11 cellular contexts compared by ENCODE assay signal in the genomic region with DNA sequence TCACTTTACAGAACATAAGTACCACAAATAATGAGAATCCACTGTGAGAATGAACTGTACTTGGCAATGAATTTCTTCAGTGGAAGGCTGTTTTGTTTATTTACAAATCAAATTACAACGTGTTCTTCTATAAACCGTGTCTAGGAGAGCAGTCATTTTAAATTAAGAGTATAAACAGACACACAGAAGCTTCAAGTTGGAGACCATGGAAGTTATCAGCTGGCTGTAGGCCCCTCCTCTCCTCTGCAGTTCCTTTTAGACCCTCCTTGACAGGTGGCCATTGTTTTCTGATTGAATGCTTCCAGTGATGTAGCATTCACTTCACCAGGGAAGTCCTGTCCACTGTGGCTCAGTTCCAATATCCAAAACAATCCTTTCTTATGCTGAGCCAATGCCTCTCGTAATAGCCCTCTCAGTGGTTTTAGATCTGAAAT. TPM values are rescaled to one million over a fixed set of nuclear protein-coding genes. Genes with fewer than 3 reads are reported as not detected.
DNase-seq lines count a peak whose midpoint lies in the region; ATAC-seq and TF ChIP-seq lines count a peak whose summit lies in the region.
"Had no signal": no experiment of that assay in that cellular context is flagged by ENCODE, and none has a peak within 500 bp of the region (broad histone marks: within the 10 kb centered on the region; RNA-seq: fewer than 3 reads in every experiment).

No MANE protein-coding gene starts in this region.

- H3K36me3 Mint-ChIP-seq in natural killer cell treated with Interleukin-12 subunit alpha and Interleukin-12 subunit beta and Interleukin-15 and Interleukin-18, amount 100 ng/mL, for 72 hours: no peaks in the 10 kb centered on the region
- H3K36me3 Mint-ChIP-seq in natural killer cell: no peaks in the 10 kb centered on the region
- no peaks in the 10 kb centered on the region for H3K36me3 Mint-ChIP-seq in activated T-helper 17 cell treated with anti-CD3 and anti-CD28 coated beads, Interleukin-2, amount 50 U/mL, for 72 hours (ENCODE audit: low read depth)
- no peaks in the 10 kb centered on the region for H3K36me3 Mint-ChIP-seq in naive thymus-derived CD4-positive, alpha-beta T cell
- H3K36me3 Mint-ChIP-seq in chondrocyte (ENCODE audit: low read depth): no peaks in the 10 kb centered on the region
- H3K36me3 Mint-ChIP-seq: IgD-negative memory B cell had no signal

- intact Hi-C loops in natural killer cell (cut with micrococcal nuclease) (no loop called here), right cardiac atrium (cut with DNase I) (no loop called here)
- intact Hi-C loops in naive thymus-derived CD4-positive, alpha-beta T cell (cut with micrococcal nuclease): no loop called here

- POLR2A ChIA-PET in naive thymus-derived CD4-positive, alpha-beta T cell (lab: Charles Lee): no interaction called here

- H3K4me3 ChIP-seq in right cardiac atrium (ENCODE audit: low read length): no peak overlapping the region
- no peak overlapping the region for H3K4me3 ChIP-seq in naive thymus-derived CD4-positive, alpha-beta T cell (ENCODE audit: low read length)

- peaks cover 3% of the 10 kb centered on the region for H3K4me1 ChIP-seq in right cardiac atrium (ENCODE audit: control insufficient read depth, insufficient read depth, low read length)
- H3K4me1 ChIP-seq in naive thymus-derived CD4-positive, alpha-beta T cell (ENCODE audit: control insufficient read depth in 2 of 2, insufficient read depth in 2 of 2, low read length in 2 of 2): peaks cover 0 to 9% of the 10 kb centered on the region in 2 donors

- no peaks in the 10 kb centered on the region for H3K9me3 Mint-ChIP-seq in natural killer cell treated with Interleukin-12 subunit alpha and Interleukin-12 subunit beta and Interleukin-15 and Interleukin-18, amount 100 ng/mL, for 72 hours
- H3K9me3 Mint-ChIP-seq in natural killer cell (no peaks in the 10 kb centered on the region), chondrocyte (ENCODE audit: low read depth) (no peaks in the 10 kb centered on the region)
- no peaks in the 10 kb centered on the region for H3K9me3 Mint-ChIP-seq in activated T-helper 17 cell treated with anti-CD3 and anti-CD28 coated beads, Interleukin-2, amount 50 U/mL, for 72 hours
- no peaks in the 10 kb centered on the region for H3K9me3 Mint-ChIP-seq in naive thymus-derived CD4-positive, alpha-beta T cell
- H3K9me3 Mint-ChIP-seq: activated T-helper 1 cell treated with anti-CD3 and anti-CD28 coated beads, Interleukin-12 subunit alpha, Interleukin-12 subunit beta, Interleukin-2, Interleukin-4 antibody, amounts not matched to agents 30 ng/mL and 10 ng/mL and 1 ng/mL, durations not matched to agents 14 hours and 24 hours and 36 hours; IgD-negative memory B cell had no signal

- H3K27ac Mint-ChIP-seq in natural killer cell treated with Interleukin-12 subunit alpha and Interleukin-12 subunit beta and Interleukin-15 and Interleukin-18, amount 100 ng/mL, for 72 hours: peak overlapping the region; percentile 93 to 98
- H3K27ac Mint-ChIP-seq in natural killer cell (no peak overlapping the region), chondrocyte (ENCODE audit: unreplicated experiment) (no peak overlapping the region)
- no peak overlapping the region for H3K27ac Mint-ChIP-seq in activated T-helper 17 cell treated with anti-CD3 and anti-CD28 coated beads, Interleukin-2, amount 50 U/mL, for 72 hours
- no peak overlapping the region for H3K27ac Mint-ChIP-seq in naive thymus-derived CD4-positive, alpha-beta T cell
- H3K27ac Mint-ChIP-seq: activated T-helper 1 cell treated with anti-CD3 and anti-CD28 coated beads, Interleukin-12 subunit alpha, Interleukin-12 subunit beta, Interleukin-2, Interleukin-4 antibody, amounts not matched to agents 30 ng/mL and 10 ng/mL and 1 ng/mL, durations not matched to agents 14 hours and 24 hours and 36 hours; IgD-negative memory B cell had no signal

- peak overlapping the region; percentile 67 for H3K4me3 Mint-ChIP-seq in natural killer cell treated with Interleukin-12 subunit alpha and Interleukin-12 subunit beta and Interleukin-15 and Interleukin-18, amount 100 ng/mL, for 72 hours
- no peak overlapping the region for H3K4me3 Mint-ChIP-seq in natural killer cell
- peak overlapping the region; percentile 64 for H3K4me3 Mint-ChIP-seq in activated T-helper 17 cell treated with anti-CD3 and anti-CD28 coated beads, Interleukin-2, amount 50 U/mL, for 72 hours
- H3K4me3 Mint-ChIP-seq in naive thymus-derived CD4-positive, alpha-beta T cell: no peak overlapping the region
- H3K4me3 Mint-ChIP-seq in chondrocyte (ENCODE audit: unreplicated experiment): no peak overlapping the region
- H3K4me3 Mint-ChIP-seq: activated T-helper 1 cell treated with anti-CD3 and anti-CD28 coated beads, Interleukin-12 subunit alpha, Interleukin-12 subunit beta, Interleukin-2, Interleukin-4 antibody, amounts not matched to agents 30 ng/mL and 10 ng/mL and 1 ng/mL, durations not matched to agents 14 hours and 24 hours and 36 hours; IgD-negative memory B cell had no signal

- H3K27me3 Mint-ChIP-seq in natural killer cell treated with Interleukin-12 subunit alpha and Interleukin-12 subunit beta and Interleukin-15 and Interleukin-18, amount 100 ng/mL, for 72 hours: no peaks in the 10 kb centered on the region
- H3K27me3 Mint-ChIP-seq in natural killer cell (ENCODE audit: low read depth in 2 of 2): peaks cover 0 to 5% of the 10 kb centered on the region in 2 donors
- H3K27me3 Mint-ChIP-seq in activated T-helper 17 cell treated with anti-CD3 and anti-CD28 coated beads, Interleukin-2, amount 50 U/mL, for 72 hours: no peaks in the 10 kb centered on the region
- H3K27me3 Mint-ChIP-seq in naive thymus-derived CD4-positive, alpha-beta T cell: no peaks in the 10 kb centered on the region
- no peaks in the 10 kb centered on the region for H3K27me3 Mint-ChIP-seq in chondrocyte (ENCODE audit: low read depth)
- H3K27me3 Mint-ChIP-seq: IgD-negative memory B cell had no signal

- CTCF ChIA-PET in naive thymus-derived CD4-positive, alpha-beta T cell (lab: Charles Lee): interaction anchor here (1.2 kb wide), 1 partner anchor 57 kb away, joined by 4 read pairs; no protein-coding TSS in a partner anchor

- no peaks in the 10 kb centered on the region for H3K9me3 ChIP-seq in right cardiac atrium (ENCODE audit: control insufficient read depth, low read length)
- H3K9me3 ChIP-seq in naive thymus-derived CD4-positive, alpha-beta T cell (ENCODE audit: control insufficient read depth in 2 of 3, low read length in 3 of 3): no peaks in the 10 kb centered on the region

- no peak overlapping the region for H3K27ac ChIP-seq in right cardiac atrium (ENCODE audit: low read length)
- H3K27ac ChIP-seq in naive thymus-derived CD4-positive, alpha-beta T cell (ENCODE audit: low read depth, low read length): no peak overlapping the region

- H3K4me1 Mint-ChIP-seq in natural killer cell treated with Interleukin-12 subunit alpha and Interleukin-12 subunit beta and Interleukin-15 and Interleukin-18, amount 100 ng/mL, for 72 hours (ENCODE audit: low read depth in 2 of 2): peaks cover 40 to 60% of the 10 kb centered on the region in 2 donors
- H3K4me1 Mint-ChIP-seq in natural killer cell: no peaks in the 10 kb centered on the region
- H3K4me1 Mint-ChIP-seq in activated T-helper 17 cell treated with anti-CD3 and anti-CD28 coated beads, Interleukin-2, amount 50 U/mL, for 72 hours: peaks cover 44% of the 10 kb centered on the region
- peaks cover 9 to 53% (median 23%) of the 10 kb centered on the region in 7 donors for H3K4me1 Mint-ChIP-seq in naive thymus-derived CD4-positive, alpha-beta T cell
- H3K4me1 Mint-ChIP-seq in chondrocyte (ENCODE audit: low read depth): peaks cover 4% of the 10 kb centered on the region

- no peak for DNase-seq in natural killer cell treated with Interleukin-12 subunit alpha and Interleukin-12 subunit beta and Interleukin-15 and Interleukin-18, amount 100 ng/mL, for 72 hours (ENCODE audit: low spot score)
- DNase-seq in natural killer cell (no peak), right cardiac atrium (no peak), chondrocyte (ENCODE audit: low spot score) (no peak)
- DNase-seq in naive thymus-derived CD4-positive, alpha-beta T cell: no peak
- DNase-seq: T-helper 1 cell had no signal

- H3K36me3 ChIP-seq in naive thymus-derived CD4-positive, alpha-beta T cell (ENCODE audit: control insufficient read depth in 2 of 3, insufficient read depth in 3 of 3, low read length in 3 of 3): no peaks in the 10 kb centered on the region

- no peak for ATAC-seq in natural killer cell treated with Interleukin-12 subunit alpha and Interleukin-12 subunit beta and Interleukin-15 and Interleukin-18, amount 100 ng/mL, for 72 hours
- ATAC-seq in natural killer cell: no peak
- no peak for ATAC-seq in activated T-helper 17 cell treated with anti-CD3 and anti-CD28 coated beads, Interleukin-2, amount 50 U/mL, for 72 hours (replicated peaks)
- peak; percentile 61 to 70 for ATAC-seq in right cardiac atrium
- ATAC-seq in HG03439 (IDR thresholded peaks at IDR 0.05; ENCODE audit: unreplicated experiment): no peak
- no peak for ATAC-seq in HG03520 (IDR thresholded peaks at IDR 0.05; ENCODE audit: unreplicated experiment)
- no peak for ATAC-seq in naive thymus-derived CD4-positive, alpha-beta T cell

- WGBS in right cardiac atrium: 38% methylated on average over 3 of the region's 3 CpGs

- no peaks in the 10 kb centered on the region for H3K27me3 ChIP-seq in right cardiac atrium (ENCODE audit: control insufficient read depth, insufficient read depth)
- H3K27me3 ChIP-seq in naive thymus-derived CD4-positive, alpha-beta T cell (ENCODE audit: control insufficient read depth in 2 of 2, insufficient read depth in 2 of 2, low read length in 2 of 2): no peaks in the 10 kb centered on the region

- TF ChIP-seq CTCF in natural killer cell (IDR thresholded peaks at IDR 0.05): no peak
- no peak for TF ChIP-seq CTCF in chondrocyte (IDR thresholded peaks at IDR 0.05)

RNA-seq across cellular contexts. Expression of a gene that starts 7.3 kb away (rescaled TPM):
- total RNA-seq in natural killer cell treated with Interleukin-12 subunit alpha and Interleukin-12 subunit beta and Interleukin-15 and Interleukin-18, amount 100 ng/mL, for 72 hours: 10 to 100 TPM; 65.8 to 89.1 TPM
- total RNA-seq in natural killer cell (10 to 100 TPM; 33.0 to 36.2 (median 33.1) TPM), right cardiac atrium (10 to 100 TPM; 18.4 to 22.3 (median 19.6) TPM), chondrocyte (45.2 to 60.1 TPM (median 59.0 TPM) in 3 replicates)
- 10 to 100 TPM; 36.5 to 62.3 TPM for total RNA-seq in activated T-helper 17 cell treated with anti-CD3 and anti-CD28 coated beads, Interleukin-2, amount 50 U/mL, for 72 hours
- polyA plus RNA-seq in right cardiac atrium: 6.1 TPM
- total RNA-seq in naive thymus-derived CD4-positive, alpha-beta T cell: 10 to 100 TPM; 19.2 to 44.1 (median 25.3) TPM
- 1 to 10 TPM; 5.1 to 6.0 TPM for polyA plus RNA-seq in naive thymus-derived CD4-positive, alpha-beta T cell

RNA-seq across cellular contexts. Expression of a gene that starts 40.1 kb away (rescaled TPM):
- total RNA-seq in natural killer cell treated with Interleukin-12 subunit alpha and Interleukin-12 subunit beta and Interleukin-15 and Interleukin-18, amount 100 ng/mL, for 72 hours: 10 to 100 TPM; 29.6 to 31.6 TPM
- total RNA-seq in natural killer cell (10 to 100 TPM; 13.2 to 19.5 (median 16.0) TPM), right cardiac atrium (10 to 100 TPM in 3 of 4 donors, 1 to 10 TPM in 1; 7.9 to 11.8 (median 10.7) TPM), chondrocyte (17.5 to 24.0 TPM (median 17.7 TPM) in 3 replicates)
- 10 to 100 TPM; 22.7 to 31.7 TPM for total RNA-seq in activated T-helper 17 cell treated with anti-CD3 and anti-CD28 coated beads, Interleukin-2, amount 50 U/mL, for 72 hours
- polyA plus RNA-seq in right cardiac atrium: 11.4 TPM
- 10 to 100 TPM in 3 of 5 experiments, 1 to 10 TPM in 2; 9.2 to 30.1 (median 19.3) TPM for total RNA-seq in naive thymus-derived CD4-positive, alpha-beta T cell
- 10 to 100 TPM; 16.5 to 33.2 TPM for polyA plus RNA-seq in naive thymus-derived CD4-positive, alpha-beta T cell

Comparison
In these comparisons a context has a peak if more than half of its experiments do, and no peak if none do; other contexts are left out.
1. H3K27ac Mint-ChIP-seq: peak in natural killer cell treated with Interleukin-12 subunit alpha and Interleukin-12 subunit beta and Interleukin-15 and Interleukin-18, amount 100 ng/mL, for 72 hours (2 of 2); none in natural killer cell (0 of 2), activated T-helper 17 cell treated with anti-CD3 and anti-CD28 coated beads, Interleukin-2, amount 50 U/mL, for 72 hours (single experiment), naive thymus-derived CD4-positive, alpha-beta T cell (0 of 9) and chondrocyte (single experiment).
2. H3K4me3 Mint-ChIP-seq: peak in natural killer cell treated with Interleukin-12 subunit alpha and Interleukin-12 subunit beta and Interleukin-15 and Interleukin-18, amount 100 ng/mL, for 72 hours (single experiment) and activated T-helper 17 cell treated with anti-CD3 and anti-CD28 coated beads, Interleukin-2, amount 50 U/mL, for 72 hours (single experiment); none in natural killer cell (single experiment), naive thymus-derived CD4-positive, alpha-beta T cell (0 of 10) and chondrocyte (single experiment).
3. ATAC-seq: peak in right cardiac atrium (2 of 2); none in natural killer cell treated with Interleukin-12 subunit alpha and Interleukin-12 subunit beta and Interleukin-15 and Interleukin-18, amount 100 ng/mL, for 72 hours (0 of 2), natural killer cell (0 of 3), activated T-helper 17 cell treated with anti-CD3 and anti-CD28 coated beads, Interleukin-2, amount 50 U/mL, for 72 hours (single experiment), HG03439 (single experiment), HG03520 (single experiment) and naive thymus-derived CD4-positive, alpha-beta T cell (single experiment).